In genomic region chr3:10320320-10320677, GRCh38 we compare ENCODE assay signal across 8 cellular contexts. TPM values are rescaled to one million over a fixed set of nuclear protein-coding genes. Genes with fewer than 3 reads are reported as not detected.
A peak's percentile ranks its signal among the peaks of the same experiment; 100 is the strongest.
DNase-seq lines count a peak whose midpoint lies in the region; ATAC-seq and TF ChIP-seq lines count a peak whose summit lies in the region.

No MANE protein-coding gene starts in this region.

- no peak for ATAC-seq in naive thymus-derived CD4-positive, alpha-beta T cell

- no peaks in the 10 kb centered on the region for H3K27me3 ChIP-seq in BE2C
- H3K27me3 ChIP-seq in HUES6 (ENCODE audit: control insufficient read depth, insufficient read depth, low read length) = peaks cover 10% of the 10 kb centered on the region; the same call in 1 of the 2 replicates
- no peaks in the 10 kb centered on the region for H3K27me3 ChIP-seq in naive thymus-derived CD4-positive, alpha-beta T cell (ENCODE audit: control insufficient read depth in 2 of 2, insufficient read depth in 2 of 2, low read length in 2 of 2)

- H3K4me3 ChIP-seq in BE2C (ENCODE audit: low read depth, low read length) = peak overlapping the region; percentile 95
- H3K4me3 ChIP-seq in HUES6 (ENCODE audit: low read depth, low read length) = peak overlapping the region; percentile 91
- peak overlapping the region; percentile 95 for H3K4me3 ChIP-seq in coronary artery
- peak overlapping the region; percentile 96 for H3K4me3 ChIP-seq in naive thymus-derived CD4-positive, alpha-beta T cell (ENCODE audit: low read length)

- CTCF ChIA-PET in naive thymus-derived CD4-positive, alpha-beta T cell (lab: Charles Lee) = interaction anchor here (0.8 to 1.2 kb wide), 2 partner anchors 134 to 418 kb away, joined by 3 read pairs; no protein-coding TSS in a partner anchor

- H3K4me3 Mint-ChIP-seq in naive thymus-derived CD4-positive, alpha-beta T cell = peak overlapping the region; percentile 85 to 97 (median 92)

- no peaks in the 10 kb centered on the region for H3K9me3 ChIP-seq in BE2C
- no peaks in the 10 kb centered on the region for H3K9me3 ChIP-seq in HUES6 (ENCODE audit: control insufficient read depth, insufficient read depth, low read depth, low read length)
- H3K9me3 ChIP-seq in naive thymus-derived CD4-positive, alpha-beta T cell (ENCODE audit: control insufficient read depth in 2 of 3, low read length in 3 of 3) = no peaks in the 10 kb centered on the region

- peak overlapping the region; percentile 84 to 98 (median 93) for H3K27ac Mint-ChIP-seq in naive thymus-derived CD4-positive, alpha-beta T cell

- H3K4me1 ChIP-seq in BE2C (no peaks in the 10 kb centered on the region), HUES6 (ENCODE audit: control insufficient read depth, insufficient read depth, low read length) (no peaks in the 10 kb centered on the region)
- peaks cover 12 to 22% of the 10 kb centered on the region in 2 donors for H3K4me1 ChIP-seq in naive thymus-derived CD4-positive, alpha-beta T cell (ENCODE audit: control insufficient read depth in 2 of 2, insufficient read depth in 2 of 2, low read length in 2 of 2)

- H3K27me3 Mint-ChIP-seq in naive thymus-derived CD4-positive, alpha-beta T cell = peaks cover 0 to 11% (median 0%) of the 10 kb centered on the region in 5 donors

- no peak for DNase-seq in BE2C
- DNase-seq in coronary artery (ENCODE audit: low spot score) = peak; percentile 57
- DNase-seq in naive thymus-derived CD4-positive, alpha-beta T cell = no peak
- no peak for DNase-seq in germinal center (ENCODE audit: low spot score)
- DNase-seq in DMS53 (lab: John Stamatoyannopoulos, UW) = no peak
- no peak for DNase-seq in OCI-M1 (lab: John Stamatoyannopoulos, UW)
- no peak for DNase-seq in stimulated activated CD4-positive, alpha-beta T cell treated with anti-CD3 and anti-CD28 coated beads, Interleukin-12 subunit alpha, Interleukin-12 subunit beta, amount 100 ng/mL, for 4 hours

- H3K4me1 Mint-ChIP-seq in naive thymus-derived CD4-positive, alpha-beta T cell = peaks cover 5 to 44% (median 30%) of the 10 kb centered on the region in 7 donors

- H3K9ac ChIP-seq in HUES6 (ENCODE audit: low read length) = peak overlapping the region; percentile 97

- POLR2A ChIA-PET in naive thymus-derived CD4-positive, alpha-beta T cell (lab: Charles Lee) = interaction anchor here (0.6 to 3.2 kb wide), 14 partner anchors 8 to 1483 kb away, joined by 3 to 21 read pairs (median 4); partner anchors contain the start of genes CRELD1, OGG1, PRRT3 and TATDN2

- TF ChIP-seq CTCF in BE2C (IDR thresholded peaks at IDR 0.05; ENCODE audit: low read depth, low read length) (no peak), coronary artery (IDR thresholded peaks at IDR 0.05) (no peak)

- H3K36me3 ChIP-seq in BE2C = peaks cover 3% of the 10 kb centered on the region; the same call in 1 of the 2 replicates
- H3K36me3 ChIP-seq in HUES6 (ENCODE audit: control insufficient read depth, insufficient read depth, low read length) = peaks cover 37% of the 10 kb centered on the region
- peaks cover 0 to 37% (median 16%) of the 10 kb centered on the region in 3 experiments for H3K36me3 ChIP-seq in naive thymus-derived CD4-positive, alpha-beta T cell (ENCODE audit: control insufficient read depth in 2 of 3, insufficient read depth in 3 of 3, low read length in 3 of 3)

- H3K27ac ChIP-seq in HUES6 (ENCODE audit: low read depth, low read length) (peak overlapping the region; percentile 84), coronary artery (peak overlapping the region; percentile 76 to 85)
- peak overlapping the region; percentile 94 for H3K27ac ChIP-seq in naive thymus-derived CD4-positive, alpha-beta T cell (ENCODE audit: low read depth, low read length)

- H3K9me3 Mint-ChIP-seq in naive thymus-derived CD4-positive, alpha-beta T cell = no peaks in the 10 kb centered on the region

- intact Hi-C loops in naive thymus-derived CD4-positive, alpha-beta T cell (cut with micrococcal nuclease) = loop anchor here (2.0 to 10.0 kb wide), 6 partner anchors 58 to 965 kb away; partner anchors contain the start of genes RPUSD3 (in 1 of the 2) and TATDN2 (in 1 of the 2)

- H3K36me3 Mint-ChIP-seq in naive thymus-derived CD4-positive, alpha-beta T cell = peaks cover 0 to 8% (median 0%) of the 10 kb centered on the region in 5 donors

RNA-seq across cellular contexts. Expression of gene SEC13, which starts 0.6 kb away (rescaled TPM):
- 238 TPM for polyA plus RNA-seq in BE2C (2012; ENCODE audit: insufficient read depth, insufficient read length, low read depth)
- 10 to 100 TPM; 63.9 to 98.9 (median 71.0) TPM for total RNA-seq in naive thymus-derived CD4-positive, alpha-beta T cell
- polyA plus RNA-seq in naive thymus-derived CD4-positive, alpha-beta T cell = 100 to 1,000 TPM; 129 to 131 TPM

RNA-seq across cellular contexts. Expression of gene GHRL, which starts 27.6 kb away (rescaled TPM):
- not detected for polyA plus RNA-seq in BE2C (2012; ENCODE audit: insufficient read depth, insufficient read length, low read depth)
- total RNA-seq in naive thymus-derived CD4-positive, alpha-beta T cell = 1 to 10 TPM in 4 of 5 experiments, under 1 TPM in 1; 0.35 to 3.8 (median 1.3) TPM
- under 1 TPM; 0.67 to 0.69 TPM for polyA plus RNA-seq in naive thymus-derived CD4-positive, alpha-beta T cell
